In genomic region chr20:4962257-4962855, GRCh38 we compare ENCODE assay signal across 11 cellular contexts. TPM values are rescaled to one million over a fixed set of nuclear protein-coding genes. Genes with fewer than 3 reads are reported as not detected.
A peak's percentile ranks its signal among the peaks of the same experiment; 100 is the strongest.
DNase-seq lines count a peak whose midpoint lies in the region; ATAC-seq and TF ChIP-seq lines count a peak whose summit lies in the region.
"Had no signal": no experiment of that assay in that cellular context is flagged by ENCODE, and none has a peak within 500 bp of the region (broad histone marks: within the 10 kb centered on the region; RNA-seq: fewer than 3 reads in every experiment).

No MANE protein-coding gene starts in this region.

- no peak for TF ChIP-seq EP300 in suprapubic skin (IDR thresholded peaks at IDR 0.05)

- WGBS in right cardiac atrium, result 83% methylated on average over 9 of the region's 9 CpGs
- 92% methylated on average over 9 of the region's 9 CpGs for WGBS in suprapubic skin

- no peak overlapping the region for H3K27ac ChIP-seq in right cardiac atrium (ENCODE audit: low read length)
- H3K27ac ChIP-seq in lower lobe of right lung, result peak overlapping the region; percentile 34
- H3K27ac ChIP-seq in suprapubic skin, result no peak overlapping the region
- H3K27ac ChIP-seq: BLaER1 had no signal

- no peak for DNase-seq in right cardiac atrium
- DNase-seq in Right ventricle myocardium superior, result no peak
- peak; percentile 31 to 42 for DNase-seq in activated T-cell treated with anti-CD3 and anti-CD28 coated beads, Interleukin-2, amount 50 U/mL, for 48 hours
- no peak for DNase-seq in lower lobe of right lung
- DNase-seq in suprapubic skin (ENCODE audit: low spot score in 2 of 2), result no peak
- no peak for DNase-seq in pons (ENCODE audit: low spot score)
- DNase-seq: left colon had no signal

- intact Hi-C loops in right cardiac atrium (cut with DNase I) (no loop called here), Right ventricle myocardium superior (cut with DNase I) (no loop called here), lower lobe of right lung (cut with DNase I) (no loop called here)

- no peaks in the 10 kb centered on the region for H3K27me3 ChIP-seq in right cardiac atrium (ENCODE audit: control insufficient read depth, insufficient read depth)
- H3K27me3 ChIP-seq in lower lobe of right lung (ENCODE audit: low read depth), result no peaks in the 10 kb centered on the region
- H3K27me3 ChIP-seq in suprapubic skin, result no peaks in the 10 kb centered on the region
- H3K27me3 ChIP-seq: BLaER1 had no signal

- TF ChIP-seq POLR2A in suprapubic skin (IDR thresholded peaks at IDR 0.05), result no peak

- H3K4me3 ChIP-seq in right cardiac atrium (ENCODE audit: low read length) (no peak overlapping the region), lower lobe of right lung (no peak overlapping the region), suprapubic skin (no peak overlapping the region)
- H3K4me3 ChIP-seq: BLaER1 had no signal

- H3K9me3 ChIP-seq in right cardiac atrium (ENCODE audit: control insufficient read depth, low read length) (no peaks in the 10 kb centered on the region), lower lobe of right lung (no peaks in the 10 kb centered on the region), suprapubic skin (no peaks in the 10 kb centered on the region)
- H3K9me3 ChIP-seq: BLaER1 had no signal

- ATAC-seq in right cardiac atrium (peak; percentile 13 to 25), Right ventricle myocardium superior (ENCODE audit: poor library complexity) (no peak), lower lobe of right lung (peak in 1 of 2 donors; percentile 20), GM18868 (IDR thresholded peaks at IDR 0.05; ENCODE audit: unreplicated experiment) (no peak), HG03097 (IDR thresholded peaks at IDR 0.05; ENCODE audit: low FRiP score, unreplicated experiment) (no peak)
- ATAC-seq: HCT116, left colon had no signal

- peaks cover 9% of the 10 kb centered on the region for H3K4me1 ChIP-seq in right cardiac atrium (ENCODE audit: control insufficient read depth, insufficient read depth, low read length)
- peaks cover 25% of the 10 kb centered on the region for H3K4me1 ChIP-seq in lower lobe of right lung
- H3K4me1 ChIP-seq in suprapubic skin, result peaks cover 2% of the 10 kb centered on the region
- H3K4me1 ChIP-seq: BLaER1 had no signal

- no peaks in the 10 kb centered on the region for H3K36me3 ChIP-seq in lower lobe of right lung
- no peaks in the 10 kb centered on the region for H3K36me3 ChIP-seq in suprapubic skin

- TF ChIP-seq CTCF in lower lobe of right lung (IDR thresholded peaks at IDR 0.05) (no peak), suprapubic skin (IDR thresholded peaks at IDR 0.05) (no peak)

RNA-seq across cellular contexts. Expression of gene SLC23A2, which starts 39.0 kb away (rescaled TPM):
- 10 to 100 TPM; 11.8 to 15.9 (median 12.7) TPM for total RNA-seq in right cardiac atrium
- 5.2 TPM for polyA plus RNA-seq in right cardiac atrium
- total RNA-seq in Right ventricle myocardium superior, result 5.5 TPM
- total RNA-seq in lower lobe of right lung, result 19.2 TPM
- 10 to 100 TPM; 10.5 to 29.0 (median 20.4) TPM for total RNA-seq in suprapubic skin

Comparison
In these comparisons a context has a peak if more than half of its experiments do, and no peak if none do; other contexts are left out.
1. ATAC-seq: peak in right cardiac atrium (2 of 2); none in Right ventricle myocardium superior (single experiment), GM18868 (single experiment) and HG03097 (single experiment).
2. DNase-seq: peak in activated T-cell treated with anti-CD3 and anti-CD28 coated beads, Interleukin-2, amount 50 U/mL, for 48 hours (2 of 2); none in right cardiac atrium (0 of 3), Right ventricle myocardium superior (single experiment), lower lobe of right lung (single experiment), suprapubic skin (0 of 2) and pons (single experiment).